ENCODE assay signal across 1 cellular context in the genomic region with DNA sequence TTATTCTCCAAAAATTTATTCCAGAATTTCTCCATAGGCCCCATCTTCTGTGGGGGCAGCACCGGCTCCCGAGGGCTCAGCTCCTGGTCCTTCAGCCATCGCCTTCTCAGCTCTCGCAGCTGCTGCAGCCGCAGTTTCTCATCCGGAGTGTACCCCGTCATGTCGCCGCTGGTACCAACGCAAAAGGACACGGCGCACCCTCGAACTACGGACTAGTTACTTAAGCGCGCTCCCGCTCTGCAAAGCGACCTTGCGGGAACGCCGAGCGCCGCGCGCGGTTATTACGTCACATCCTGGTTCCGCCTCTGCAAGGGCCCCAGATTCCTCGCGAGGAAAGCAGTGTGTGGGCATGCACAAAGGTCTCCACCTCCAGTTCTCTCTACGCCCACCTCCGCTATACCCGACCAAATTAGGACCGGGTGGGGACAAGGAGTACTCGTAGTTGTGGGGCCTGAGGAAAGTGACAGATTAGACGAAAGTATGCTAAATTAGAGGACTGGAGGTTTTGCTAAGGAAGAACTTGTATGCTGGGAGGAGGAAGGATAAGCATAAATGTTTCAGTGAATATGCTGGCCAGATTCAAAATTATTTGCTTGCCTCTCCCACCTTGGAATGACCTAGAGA.
TF ChIP-seq lines count a peak whose summit lies in the region.

TSS of gene NDUFB6 (minus strand) at position 260 of the 624 bp plus-strand sequence. CDS start at position 161, 99 bp downstream.

TF ChIP-seq in HepG2, 621 proteins besides CTCF, POLR2A, EP300 and RAD21 (continued from another document and continues in another):
- TF ChIP-seq GPN1 (CRISPR knock-in tag; IDR thresholded peaks at IDR 0.05; ENCODE audit: borderline replicate concordance): no peak
- no peak for TF ChIP-seq IKZF1 (IDR thresholded peaks at IDR 0.05)
- TF ChIP-seq KAT7 (CRISPR knock-in tag; IDR thresholded peaks at IDR 0.05; ENCODE audit: borderline replicate concordance): peak; percentile 81; the same call in 1 of the 2 replicates
- peak; percentile 51; the same call in 1 of the 2 replicates for TF ChIP-seq ZNF792 (CRISPR knock-in tag; IDR thresholded peaks at IDR 0.05)
- TF ChIP-seq ZNF318 (CRISPR knock-in tag; IDR thresholded peaks at IDR 0.05): no peak; the same call in 1 of the 2 replicates
- TF ChIP-seq ZNF430 (CRISPR knock-in tag; IDR thresholded peaks at IDR 0.05): peak; percentile 77; the same call in 1 of the 2 replicates
- peak; percentile 51; the same call in 1 of the 2 replicates for TF ChIP-seq SP5 (CRISPR knock-in tag; IDR thresholded peaks at IDR 0.05; ENCODE audit: borderline replicate concordance, low read depth)
- TF ChIP-seq RFXANK (CRISPR knock-in tag; IDR thresholded peaks at IDR 0.05): no peak
- TF ChIP-seq UBTF (CRISPR knock-in tag; IDR thresholded peaks at IDR 0.05): peak; percentile 53; the same call in 1 of the 2 replicates
- TF ChIP-seq ZNF543 (CRISPR knock-in tag; IDR thresholded peaks at IDR 0.05): peak; percentile 69; the same call in 1 of the 2 replicates
- TF ChIP-seq SALL1 (CRISPR knock-in tag; IDR thresholded peaks at IDR 0.05): peak; percentile 83
- TF ChIP-seq ZBTB49 (CRISPR knock-in tag; IDR thresholded peaks at IDR 0.05; ENCODE audit: borderline replicate concordance): no peak
- 0 out of 4 replicates have a peak, but pooled peaks of 1 of the 2 experiments have one; percentile 42 for TF ChIP-seq REST (IDR thresholded peaks at IDR 0.05; ENCODE audit: borderline replicate concordance in 1 of 2, low read depth in 1 of 2, low read length in 2 of 2)
- TF ChIP-seq ZSCAN20 (CRISPR knock-in tag; IDR thresholded peaks at IDR 0.05; ENCODE audit: borderline replicate concordance): no peak
- no peak for TF ChIP-seq ZNF891 (CRISPR knock-in tag; IDR thresholded peaks at IDR 0.05)
- TF ChIP-seq SPEN (CRISPR knock-in tag; IDR thresholded peaks at IDR 0.05; ENCODE audit: low read depth): peak; percentile 90
- no peak for TF ChIP-seq ZNF180 (CRISPR knock-in tag; IDR thresholded peaks at IDR 0.05; ENCODE audit: borderline replicate concordance, low read depth)
- no peak for TF ChIP-seq ZNF530 (CRISPR knock-in tag; IDR thresholded peaks at IDR 0.05; ENCODE audit: low read depth)
- no peak for TF ChIP-seq ZNF12 (CRISPR knock-in tag; IDR thresholded peaks at IDR 0.05)
- TF ChIP-seq KLF9 (CRISPR knock-in tag; IDR thresholded peaks at IDR 0.05; ENCODE audit: low read depth): 0 out of 2 replicates have a peak, but pooled peaks have one; percentile 43
- no peak for TF ChIP-seq HNF1A (IDR thresholded peaks at IDR 0.05; ENCODE audit: low read depth)
- peak; percentile 67; the same call in 1 of the 2 replicates for TF ChIP-seq HNF1A (CRISPR knock-in tag; IDR thresholded peaks at IDR 0.05; ENCODE audit: borderline replicate concordance)
- TF ChIP-seq TAF15 (IDR thresholded peaks at IDR 0.05; ENCODE audit: low read depth, low read length, poor library complexity, severe bottlenecking): no peak
- peak; percentile 92 for TF ChIP-seq IRF2 (CRISPR knock-in tag; IDR thresholded peaks at IDR 0.05)
- 0 out of 2 replicates have a peak, but pooled peaks have one; percentile 42 for TF ChIP-seq SIX4 (CRISPR knock-in tag; IDR thresholded peaks at IDR 0.05)
- TF ChIP-seq SOX5 (CRISPR knock-in tag; IDR thresholded peaks at IDR 0.05; ENCODE audit: borderline replicate concordance): peak; percentile 68
- TF ChIP-seq MAFK (conservative IDR thresholded peaks at IDR 0.05 in 1 of 2, IDR thresholded peaks at IDR 0.05 in 1 of 2; ENCODE audit: low read length in 2 of 2): no peak
- TF ChIP-seq ZNF768 (CRISPR knock-in tag; IDR thresholded peaks at IDR 0.05): peak; percentile 47; the same call in 1 of the 2 replicates
- TF ChIP-seq MIXL1 (CRISPR knock-in tag; IDR thresholded peaks at IDR 0.05): no peak
- TF ChIP-seq MED1 (CRISPR knock-in tag; IDR thresholded peaks at IDR 0.05): peak; percentile 75
